ENCODE assay signal across 8 cellular contexts in the genomic region with DNA sequence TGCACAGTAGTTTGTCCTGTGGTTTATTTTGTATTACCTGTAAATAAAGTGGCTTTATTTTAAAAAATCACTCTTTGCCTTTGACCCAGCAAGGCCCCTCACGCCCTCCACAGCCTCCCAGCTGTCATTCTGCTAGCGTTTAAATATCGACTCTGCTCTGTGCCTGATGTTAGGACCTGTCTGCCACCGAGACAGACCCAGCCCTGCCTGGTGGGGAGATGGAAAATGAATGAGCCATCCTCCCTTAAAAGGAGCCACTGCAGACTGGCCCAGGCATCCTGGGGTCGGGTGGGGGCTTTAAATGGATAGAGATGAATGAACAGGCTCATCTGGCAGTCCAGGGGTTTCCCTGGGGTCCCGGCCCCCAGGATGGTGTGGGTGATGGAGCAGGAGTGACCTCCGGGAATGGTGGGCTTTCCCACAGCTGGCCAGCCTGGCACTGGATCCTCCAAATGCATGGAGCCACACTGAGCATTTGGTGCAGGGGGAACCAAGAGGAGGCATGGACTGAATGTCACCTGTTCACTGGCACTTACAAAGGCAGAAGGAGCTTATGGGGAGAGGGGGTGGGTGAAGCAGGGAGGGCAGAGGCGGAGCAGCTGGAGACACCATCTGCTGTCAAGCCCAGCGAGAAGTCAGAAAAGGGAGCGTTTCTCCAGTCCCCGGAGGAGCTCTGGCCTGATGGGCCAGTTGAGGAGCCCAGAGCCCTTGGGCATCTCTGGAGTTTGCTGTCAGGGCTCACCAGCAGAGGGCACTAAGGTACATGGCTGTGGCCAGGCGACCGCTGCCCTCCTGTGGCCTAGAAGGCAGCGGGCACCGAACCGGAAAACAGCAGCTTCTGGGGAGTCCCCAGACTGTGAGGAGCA. TPM values are rescaled to one million over a fixed set of nuclear protein-coding genes. Genes with fewer than 3 reads are reported as not detected.
DNase-seq lines count a peak whose midpoint lies in the region; ATAC-seq and TF ChIP-seq lines count a peak whose summit lies in the region.

No MANE protein-coding gene starts in this region.

- H3K36me3 ChIP-seq in OCI-LY1 (ENCODE audit: insufficient read depth, low read length) (no peaks in the 10 kb centered on the region), left ventricle myocardium inferior (no peaks in the 10 kb centered on the region), smooth muscle cell (ENCODE audit: low read depth) (no peaks in the 10 kb centered on the region)

- no peak overlapping the region for H3K4me2 ChIP-seq in OCI-LY1 (ENCODE audit: low read length)
- no peak overlapping the region for H3K4me2 ChIP-seq in smooth muscle cell

- H3K36me3 Mint-ChIP-seq in activated naive CD8-positive, alpha-beta T cell = no peaks in the 10 kb centered on the region

- H3K4me3 ChIP-seq in OCI-LY1 (ENCODE audit: low read depth, low read length, poor library complexity, severe bottlenecking) (no peak overlapping the region), left ventricle myocardium inferior (no peak overlapping the region), smooth muscle cell (no peak overlapping the region)

- no peaks in the 10 kb centered on the region for H3K9me3 ChIP-seq in OCI-LY1 (ENCODE audit: low read length)
- no peaks in the 10 kb centered on the region for H3K9me3 ChIP-seq in left ventricle myocardium inferior (replicated peaks)
- no peaks in the 10 kb centered on the region for H3K9me3 ChIP-seq in smooth muscle cell (replicated peaks; ENCODE audit: low read depth)

- peaks cover 36% of the 10 kb centered on the region for H3K4me1 Mint-ChIP-seq in activated naive CD8-positive, alpha-beta T cell (ENCODE audit: low read depth)

- H3K27ac ChIP-seq in OCI-LY1 (ENCODE audit: low read depth, low read length, poor library complexity, severe bottlenecking) (no peak overlapping the region), left ventricle myocardium inferior (replicated peaks) (no peak overlapping the region), smooth muscle cell (ENCODE audit: low read depth) (no peak overlapping the region)

- no peak for ATAC-seq in GM19397 (IDR thresholded peaks at IDR 0.05; ENCODE audit: unreplicated experiment)

- no peaks in the 10 kb centered on the region for H3K27me3 Mint-ChIP-seq in activated naive CD8-positive, alpha-beta T cell

- intact Hi-C loops in left ventricle myocardium inferior (cut with micrococcal nuclease) = no loop called here

- 56% methylated on average over 16 of the region's 16 CpGs for WGBS in smooth muscle cell (ENCODE audit: low lambda C conversion rate)

- H3K9me2 ChIP-seq in OCI-LY1 (ENCODE audit: low read depth, low read length) = no peaks in the 10 kb centered on the region

- H4K20me1 ChIP-seq in OCI-LY1 (ENCODE audit: insufficient read depth, low read length) (no peaks in the 10 kb centered on the region), smooth muscle cell (ENCODE audit: low read depth) (no peaks in the 10 kb centered on the region)

- no peaks in the 10 kb centered on the region for H3K79me2 ChIP-seq in OCI-LY1 (ENCODE audit: insufficient read depth, low read length)
- no peaks in the 10 kb centered on the region for H3K79me2 ChIP-seq in smooth muscle cell (ENCODE audit: low read depth)

- no peak overlapping the region for H3K4me3 Mint-ChIP-seq in activated naive CD8-positive, alpha-beta T cell

- H3K27me3 ChIP-seq in OCI-LY1 (ENCODE audit: insufficient read depth, low read length) = no peaks in the 10 kb centered on the region
- H3K27me3 ChIP-seq in left ventricle myocardium inferior (ENCODE audit: low read depth) = no peaks in the 10 kb centered on the region
- H3K27me3 ChIP-seq in smooth muscle cell (ENCODE audit: low read depth) = no peaks in the 10 kb centered on the region

- H3K4me1 ChIP-seq in OCI-LY1 (ENCODE audit: insufficient read depth, low read length, severe bottlenecking) = no peaks in the 10 kb centered on the region
- H3K4me1 ChIP-seq in left ventricle myocardium inferior = no peaks in the 10 kb centered on the region
- H3K4me1 ChIP-seq in smooth muscle cell (ENCODE audit: low read depth) = no peaks in the 10 kb centered on the region

- peak overlapping the region; percentile 50 for H3K27ac Mint-ChIP-seq in activated naive CD8-positive, alpha-beta T cell

- peak; percentile 67 for TF ChIP-seq CTCF in OCI-LY1 (IDR thresholded peaks at IDR 0.05; ENCODE audit: low read length)
- peak; percentile 82 for TF ChIP-seq CTCF in left ventricle myocardium inferior (IDR thresholded peaks at IDR 0.05; ENCODE audit: borderline replicate concordance)
- TF ChIP-seq CTCF in smooth muscle cell (IDR thresholded peaks at IDR 0.05; ENCODE audit: borderline replicate concordance, insufficient read depth, poor library complexity, severe bottlenecking) = peak; percentile 32

- H2AFZ ChIP-seq in OCI-LY1 (ENCODE audit: low read length) = no peak overlapping the region
- no peak overlapping the region for H2AFZ ChIP-seq in smooth muscle cell (ENCODE audit: low read depth)

- H3F3A ChIP-seq in OCI-LY1 (ENCODE audit: insufficient read depth, low read length) = no peaks in the 10 kb centered on the region
- no peaks in the 10 kb centered on the region for H3F3A ChIP-seq in smooth muscle cell (ENCODE audit: low read depth)

- no peaks in the 10 kb centered on the region for H3K9me3 Mint-ChIP-seq in activated naive CD8-positive, alpha-beta T cell (ENCODE audit: low read depth)

- H3K9ac ChIP-seq in OCI-LY1 (ENCODE audit: low read length) (no peak overlapping the region), smooth muscle cell (ENCODE audit: low read depth) (no peak overlapping the region)

- DNase-seq in activated gamma-delta T cell treated with Interleukin-2 at 50 U/mL for 16 hours (peak; percentile 23), activated gamma-delta T cell (lab: John Stamatoyannopoulos, UW) (no peak), HuH-7.5 (ENCODE audit: low spot score) (peak; percentile 73), left ventricle myocardium inferior (peak; percentile 49), smooth muscle cell (lab: John Stamatoyannopoulos, UW; ENCODE audit: unreplicated experiment) (no peak)

RNA-seq across cellular contexts. Expression of gene GRM2, which starts 11.9 kb away (rescaled TPM):
- total RNA-seq in left ventricle myocardium inferior = 0.41 TPM
- 0.63 TPM in 1 of 2 replicates, not detected in the other for total RNA-seq in smooth muscle cell
- 0.40 and 0.65 TPM in 2 replicates for polyA plus RNA-seq in smooth muscle cell

RNA-seq across cellular contexts. Expression of gene TEX264, which starts 47.7 kb away (rescaled TPM):
- total RNA-seq in left ventricle myocardium inferior = 33.9 TPM
- 33.4 and 41.0 TPM in 2 replicates for total RNA-seq in smooth muscle cell
- polyA plus RNA-seq in smooth muscle cell = 39.8 and 51.6 TPM in 2 replicates

Comparison
In these comparisons a context has a peak if more than half of its experiments do, and no peak if none do; other contexts are left out.
1. DNase-seq: peak in activated gamma-delta T cell treated with Interleukin-2 at 50 U/mL for 16 hours (single experiment), HuH-7.5 (single experiment) and left ventricle myocardium inferior (single experiment); none in activated gamma-delta T cell (single experiment) and smooth muscle cell (single experiment).
2. CTCF ChIP-seq: peak in every context shown above with its lines; median percentile 82 in left ventricle myocardium inferior; 67 in OCI-LY1; 32 in smooth muscle cell.